8 cellular contexts compared by ENCODE assay signal in genomic region chr11:45804806-45805304, GRCh38. TPM values are rescaled to one million over a fixed set of nuclear protein-coding genes. Genes with fewer than 3 reads are reported as not detected.
DNase-seq lines count a peak whose midpoint lies in the region; ATAC-seq and TF ChIP-seq lines count a peak whose summit lies in the region.

TSS of gene SLC35C1 (plus strand) at chr11:45805149. CDS start at chr11:45805802, 653 bp downstream.

- H4K20me1 ChIP-seq in MM.1S (ENCODE audit: insufficient read depth, low read length), result no peaks in the 10 kb centered on the region; the same call in 1 of the 2 replicates

- in situ Hi-C loops in HAP-1 (cut with MboI; ENCODE audit: low sequenced_read_pairs), result no loop called here

- H3K4me3 ChIP-seq in HAP-1, result peak within 1 kb of the TSS; percentile 60
- H3K4me3 ChIP-seq in MM.1S (ENCODE audit: low read length), result peak within 1 kb of the TSS; percentile 71
- H3K4me3 ChIP-seq in SJCRH30, result peak within 1 kb of the TSS; percentile 68
- H3K4me3 ChIP-seq in neutrophil (ENCODE audit: low read depth in 1 of 2, low read length in 1 of 2), result peak within 1 kb of the TSS; percentile 83 to 95

- H3K27ac ChIP-seq in MM.1S (ENCODE audit: low read length) (peak within 1 kb of the TSS; percentile 31; the same call in 1 of the 2 replicates), SJCRH30 (peak within 1 kb of the TSS; percentile 57), foreskin keratinocyte (peak within 1 kb of the TSS; percentile 71), neutrophil (peak within 1 kb of the TSS; percentile 78), substantia nigra (ENCODE audit: low read depth, low read length, poor library complexity, severe bottlenecking) (peak within 1 kb of the TSS; percentile 71)

- peak within 1 kb of the TSS; percentile 83 for H3K4me2 ChIP-seq in MM.1S (ENCODE audit: low read depth, low read length)

- H3K9ac ChIP-seq in MM.1S (ENCODE audit: low read length), result peak within 1 kb of the TSS; percentile 52

- H3K4me1 ChIP-seq in HAP-1, result peaks cover 9% of the 10 kb centered on the region
- peaks cover 10% of the 10 kb centered on the region for H3K4me1 ChIP-seq in MM.1S (ENCODE audit: low read length)
- H3K4me1 ChIP-seq in SJCRH30, result no peaks in the 10 kb centered on the region
- H3K4me1 ChIP-seq in foreskin keratinocyte, result no peaks in the 10 kb centered on the region
- peaks cover 27 to 38% of the 10 kb centered on the region in 2 experiments for H3K4me1 ChIP-seq in neutrophil (ENCODE audit: control insufficient read depth in 1 of 2, insufficient read depth in 1 of 2, low read depth in 1 of 2, low read length in 1 of 2)

- peak; percentile 94 for ATAC-seq in foreskin keratinocyte

- DNase-seq in GDM1 (lab: John Stamatoyannopoulos, UW), result peak; percentile 86
- peak; percentile 94 to 98 for DNase-seq in HAP-1 (ENCODE audit: low spot score in 2 of 2)
- peak; percentile 97 for DNase-seq in MM.1S
- peak; percentile 96 for DNase-seq in SJCRH30
- peak; percentile 85 to 97 (median 88) for DNase-seq in activated naive CD4-positive, alpha-beta T cell (lab: John Stamatoyannopoulos, UW)
- peak; percentile 63 to 85 for DNase-seq in foreskin keratinocyte
- DNase-seq in substantia nigra (lab: John Stamatoyannopoulos, UW), result peak; percentile 65 to 98 (median 93)

- peak within 1 kb of the TSS; percentile 99 for H2AFZ ChIP-seq in MM.1S (ENCODE audit: low read length)

- H3K9me3 ChIP-seq in HAP-1 (no peaks in the 10 kb centered on the region), MM.1S (replicated peaks; ENCODE audit: insufficient read depth, low read length) (no peaks in the 10 kb centered on the region), SJCRH30 (replicated peaks) (no peaks in the 10 kb centered on the region), neutrophil (no peaks in the 10 kb centered on the region)

- H3K79me2 ChIP-seq in MM.1S (ENCODE audit: low read length), result peaks cover 40% of the 10 kb centered on the region

- H3K36me3 ChIP-seq in HAP-1 (replicated peaks) (peaks cover 6% of the 10 kb centered on the region), MM.1S (replicated peaks; ENCODE audit: insufficient read depth, low read length) (no peaks in the 10 kb centered on the region), SJCRH30 (no peaks in the 10 kb centered on the region), neutrophil (no peaks in the 10 kb centered on the region)

- H3K9me2 ChIP-seq in MM.1S (replicated peaks; ENCODE audit: insufficient read depth, low read length), result no peaks in the 10 kb centered on the region

- no peaks in the 10 kb centered on the region for H3F3A ChIP-seq in MM.1S (ENCODE audit: insufficient read depth, low read length)

- peak; percentile 13; the same call in 1 of the 2 replicates for TF ChIP-seq CTCF in MM.1S (IDR thresholded peaks at IDR 0.05; ENCODE audit: low read length)
- TF ChIP-seq CTCF in foreskin keratinocyte (conservative IDR thresholded peaks at IDR 0.05), result peak; percentile 43
- TF ChIP-seq CTCF in neutrophil (IDR thresholded peaks at IDR 0.05), result peak; percentile 50

- H3K27me3 ChIP-seq in HAP-1 (ENCODE audit: low read depth), result no peaks in the 10 kb centered on the region
- H3K27me3 ChIP-seq in MM.1S (replicated peaks; ENCODE audit: insufficient read depth, low read length), result no peaks in the 10 kb centered on the region
- 0 out of 2 replicates have a peak, but pooled peaks cover 4% of the 10 kb centered on the region for H3K27me3 ChIP-seq in SJCRH30
- H3K27me3 ChIP-seq in foreskin keratinocyte, result no peaks in the 10 kb centered on the region
- H3K27me3 ChIP-seq in neutrophil, result peaks cover 14% of the 10 kb centered on the region

RNA-seq across cellular contexts. Expression of gene SLC35C1, which starts in this region (rescaled TPM):
- 2.5 and 3.3 TPM in 2 replicates for total RNA-seq in SJCRH30 (2014; rRNA removed; shearing (Covaris generic))
- 10.4 and 13.2 TPM in 2 replicates for total RNA-seq in foreskin keratinocyte
- polyA plus RNA-seq in foreskin keratinocyte, result 12.5 and 15.2 TPM in 2 replicates

Comparison
In these comparisons a context has a peak if more than half of its experiments do, and no peak if none do; other contexts are left out.
1. Peak in every context shown above with its lines: DNase-seq, ATAC-seq, H3K4me3 ChIP-seq and H3K27ac ChIP-seq.